Comparison of ENCODE assay signal across 18 cellular contexts in genomic region chr1:157154291-157154690, GRCh38. TPM values are rescaled to one million over a fixed set of nuclear protein-coding genes. Genes with fewer than 3 reads are reported as not detected.
DNase-seq lines count a peak whose midpoint lies in the region; ATAC-seq and TF ChIP-seq lines count a peak whose summit lies in the region.
"Had no signal": no experiment of that assay in that cellular context is flagged by ENCODE, and none has a peak within 500 bp of the region (broad histone marks: within the 10 kb centered on the region; RNA-seq: fewer than 3 reads in every experiment).

No MANE protein-coding gene starts in this region.

- intact Hi-C loops in dendritic cell treated with granulocyte-macrophage colony-stimulating factor and Interleukin-4, amounts not matched to agents 40 ng/mL and 50 ng/mL, for 4 days (cut with micrococcal nuclease): loop anchor here (2.0 kb wide), 1 partner anchor 15 kb away; the partner anchor contains the start of gene ETV3

- H3K9me3 ChIP-seq in CD4-positive, CD25-positive, alpha-beta regulatory T cell (ENCODE audit: control insufficient read depth in 2 of 2, low read length in 2 of 2): no peaks in the 10 kb centered on the region
- H3K9me3 ChIP-seq: gastroesophageal sphincter, uterus had no signal

- H3K27ac ChIP-seq in CD4-positive, CD25-positive, alpha-beta regulatory T cell (ENCODE audit: insufficient read depth, low read length, poor library complexity, severe bottlenecking): no peak overlapping the region
- H3K27ac ChIP-seq: brain microvascular endothelial cell, uterus had no signal

- H3K4me3 ChIP-seq in CD4-positive, CD25-positive, alpha-beta regulatory T cell (ENCODE audit: low read depth, low read length): no peak overlapping the region
- H3K4me3 ChIP-seq: gastroesophageal sphincter, uterus had no signal

- H3K27me3 Mint-ChIP-seq in CD4-positive, CD25-positive, alpha-beta regulatory T cell: peaks cover 35% of the 10 kb centered on the region
- H3K27me3 Mint-ChIP-seq in dendritic cell treated with granulocyte-macrophage colony-stimulating factor and Interleukin-4, amounts not matched to agents 40 ng/mL and 50 ng/mL, for 4 days: peaks cover 26% of the 10 kb centered on the region
- H3K27me3 Mint-ChIP-seq in nephron progenitor cell (ENCODE audit: low read depth, poor library complexity): no peaks in the 10 kb centered on the region

- H3K36me3 Mint-ChIP-seq in CD4-positive, CD25-positive, alpha-beta regulatory T cell: no peaks in the 10 kb centered on the region
- H3K36me3 Mint-ChIP-seq in dendritic cell treated with granulocyte-macrophage colony-stimulating factor and Interleukin-4, amounts not matched to agents 40 ng/mL and 50 ng/mL, for 4 days (ENCODE audit: low read depth): no peaks in the 10 kb centered on the region
- H3K36me3 Mint-ChIP-seq in nephron progenitor cell (ENCODE audit: low read depth): no peaks in the 10 kb centered on the region

- H3K27me3 ChIP-seq in CD4-positive, CD25-positive, alpha-beta regulatory T cell (ENCODE audit: control insufficient read depth, insufficient read depth, low read length): peaks cover 4% of the 10 kb centered on the region
- H3K27me3 ChIP-seq: brain microvascular endothelial cell, uterus had no signal

- ATAC-seq in CD4-positive, CD25-positive, alpha-beta regulatory T cell (ENCODE audit: low read depth in 2 of 2): no peak
- ATAC-seq in GM18909 (IDR thresholded peaks at IDR 0.05; ENCODE audit: poor library complexity, unreplicated experiment) (no peak), GM21825 (IDR thresholded peaks at IDR 0.05; ENCODE audit: unreplicated experiment) (no peak)

- H3K27ac Mint-ChIP-seq in CD4-positive, CD25-positive, alpha-beta regulatory T cell: peak overlapping the region in 2 of 3 donors; percentile 9 to 52
- peak overlapping the region; percentile 69 for H3K27ac Mint-ChIP-seq in dendritic cell treated with granulocyte-macrophage colony-stimulating factor and Interleukin-4, amounts not matched to agents 40 ng/mL and 50 ng/mL, for 4 days
- H3K27ac Mint-ChIP-seq in nephron progenitor cell: no peak overlapping the region

- no peaks in the 10 kb centered on the region for H3K9me3 Mint-ChIP-seq in CD4-positive, CD25-positive, alpha-beta regulatory T cell
- H3K9me3 Mint-ChIP-seq in dendritic cell treated with granulocyte-macrophage colony-stimulating factor and Interleukin-4, amounts not matched to agents 40 ng/mL and 50 ng/mL, for 4 days: no peaks in the 10 kb centered on the region
- H3K9me3 Mint-ChIP-seq in nephron progenitor cell: no peaks in the 10 kb centered on the region

- no peak for TF ChIP-seq CTCF in nephron progenitor cell (IDR thresholded peaks at IDR 0.05)

- H3K4me3 Mint-ChIP-seq in CD4-positive, CD25-positive, alpha-beta regulatory T cell: peak overlapping the region in 1 of 4 donors; percentile 17
- peak overlapping the region; percentile 39 for H3K4me3 Mint-ChIP-seq in dendritic cell treated with granulocyte-macrophage colony-stimulating factor and Interleukin-4, amounts not matched to agents 40 ng/mL and 50 ng/mL, for 4 days
- peak overlapping the region; percentile 47 for H3K4me3 Mint-ChIP-seq in nephron progenitor cell

- peaks cover 5 to 24% (median 8%) of the 10 kb centered on the region in 4 donors for H3K4me1 Mint-ChIP-seq in CD4-positive, CD25-positive, alpha-beta regulatory T cell
- H3K4me1 Mint-ChIP-seq in dendritic cell treated with granulocyte-macrophage colony-stimulating factor and Interleukin-4, amounts not matched to agents 40 ng/mL and 50 ng/mL, for 4 days (ENCODE audit: low read depth): peaks cover 71% of the 10 kb centered on the region
- H3K4me1 Mint-ChIP-seq in nephron progenitor cell: peaks cover 59% of the 10 kb centered on the region

- DNase-seq in CD4-positive, CD25-positive, alpha-beta regulatory T cell: no peak
- DNase-seq in M059J (ENCODE audit: low read depth) (peak; percentile 57), nephron progenitor cell (no peak), globus pallidus (ENCODE audit: low spot score) (no peak)
- DNase-seq: activated naive CD4-positive, alpha-beta T cell; GDM1; KBM-7; NCI-H1417 treated with DMSO at 0.1 percent for 48 hours; NCI-H510A treated with DMSO at 0.1 percent for 48 hours; Right ventricle myocardium superior; stimulated activated CD4-positive, alpha-beta T cell treated with anti-CD3 and anti-CD28 coated beads, Interleukin-2, amount 100 ng/mL, for 24 hours; stimulated activated CD8-positive, alpha-beta memory T cell treated with anti-CD3 and anti-CD28 coated beads, Interleukin-4, amount 100 ng/mL, for 48 hours had no signal

- H3K4me1 ChIP-seq in CD4-positive, CD25-positive, alpha-beta regulatory T cell (ENCODE audit: control insufficient read depth, insufficient read depth, low read length, poor library complexity, severe bottlenecking): peaks cover 5% of the 10 kb centered on the region

- H3K36me3 ChIP-seq in CD4-positive, CD25-positive, alpha-beta regulatory T cell (ENCODE audit: control insufficient read depth, insufficient read depth, low read length): no peaks in the 10 kb centered on the region
- H3K36me3 ChIP-seq: brain microvascular endothelial cell, gastroesophageal sphincter, uterus had no signal

RNA-seq across cellular contexts. Expression of gene ETV3, which starts 16.1 kb away (rescaled TPM):
- total RNA-seq in CD4-positive, CD25-positive, alpha-beta regulatory T cell: 89.5 TPM
- 1 to 10 TPM; 6.2 to 9.0 (median 8.8) TPM for polyA plus RNA-seq in CD4-positive, CD25-positive, alpha-beta regulatory T cell
- total RNA-seq in M059J (2014; rRNA removed; shearing (Covaris generic)): 8.2 and 8.8 TPM in 2 replicates

RNA-seq across cellular contexts. Expression of gene ETV3L, which starts 54.7 kb away (rescaled TPM):
- total RNA-seq in CD4-positive, CD25-positive, alpha-beta regulatory T cell: not detected
- polyA plus RNA-seq in CD4-positive, CD25-positive, alpha-beta regulatory T cell: not detected
- not detected in 2 replicates for total RNA-seq in M059J (2014; rRNA removed; shearing (Covaris generic))
- total RNA-seq: gastroesophageal sphincter, Right ventricle myocardium superior, uterus had no signal
